Comparison of ENCODE assay signal across 14 cellular contexts in genomic region chr2:68745006-68745405, GRCh38. TPM values are rescaled to one million over a fixed set of nuclear protein-coding genes. Genes with fewer than 3 reads are reported as not detected.
DNase-seq lines count a peak whose midpoint lies in the region; ATAC-seq and TF ChIP-seq lines count a peak whose summit lies in the region.
"Had no signal": no experiment of that assay in that cellular context is flagged by ENCODE, and none has a peak within 500 bp of the region (broad histone marks: within the 10 kb centered on the region; RNA-seq: fewer than 3 reads in every experiment).

No MANE protein-coding gene starts in this region.

- intact Hi-C loops in left ventricle myocardium superior (cut with micrococcal nuclease) = no loop called here

- H3K4me3 ChIP-seq in right atrium auricular region = no peak overlapping the region
- H3K4me3 ChIP-seq: lung had no signal

- H3K27me3 Mint-ChIP-seq in WTC11 (ENCODE audit: low read depth) (no peaks in the 10 kb centered on the region), type B pancreatic cell (peaks cover 3% of the 10 kb centered on the region)
- no peaks in the 10 kb centered on the region for H3K27me3 Mint-ChIP-seq in central memory CD8-positive, alpha-beta T cell
- no peaks in the 10 kb centered on the region for H3K27me3 Mint-ChIP-seq in stimulated activated naive CD8-positive, alpha-beta T cell treated with anti-CD3 and anti-CD28 coated beads, Interleukin-15, Interleukin-2, amounts not matched to agents 100 ng/mL and 50 ng/mL, for 24 hours

- H3K36me3 ChIP-seq in right atrium auricular region = no peaks in the 10 kb centered on the region

- peaks cover 8% of the 10 kb centered on the region for H3K36me3 Mint-ChIP-seq in WTC11
- H3K36me3 Mint-ChIP-seq in central memory CD8-positive, alpha-beta T cell (ENCODE audit: insufficient read depth) = peaks cover 36% of the 10 kb centered on the region
- H3K36me3 Mint-ChIP-seq in stimulated activated naive CD8-positive, alpha-beta T cell treated with anti-CD3 and anti-CD28 coated beads, Interleukin-15, Interleukin-2, amounts not matched to agents 100 ng/mL and 50 ng/mL, for 24 hours (ENCODE audit: low read depth) = peaks cover 72% of the 10 kb centered on the region
- no peaks in the 10 kb centered on the region for H3K36me3 Mint-ChIP-seq in type B pancreatic cell

- no peaks in the 10 kb centered on the region for H3K4me1 ChIP-seq in right atrium auricular region

- POLR2A ChIA-PET in WTC11 (lab: Charles Lee) = no interaction called here

- DNase-seq in right atrium auricular region (ENCODE audit: low spot score) (peak; percentile 23), left ventricle myocardium superior (no peak), WTC11 (ENCODE audit: low spot score) (no peak), type B pancreatic cell (ENCODE audit: extremely low spot score, unreplicated experiment) (no peak), NCI-H2081 treated with DMSO at 0.1 percent for 48 hours (lab: John Stamatoyannopoulos, UW) (no peak)
- DNase-seq in central memory CD8-positive, alpha-beta T cell (ENCODE audit: low spot score in 2 of 2) = no peak
- DNase-seq: EL, NCI-H1092 treated with DMSO at 0.1 percent for 48 hours, NCI-H526 treated with DMSO at 0.1 percent for 48 hours, Right ventricle myocardium superior had no signal

- no peaks in the 10 kb centered on the region for H3K27me3 ChIP-seq in right atrium auricular region

- H3K4me1 Mint-ChIP-seq in WTC11 (peaks cover 31% of the 10 kb centered on the region), type B pancreatic cell (ENCODE audit: unreplicated experiment) (peaks cover 13% of the 10 kb centered on the region)
- peaks cover 90% of the 10 kb centered on the region for H3K4me1 Mint-ChIP-seq in central memory CD8-positive, alpha-beta T cell
- H3K4me1 Mint-ChIP-seq in stimulated activated naive CD8-positive, alpha-beta T cell treated with anti-CD3 and anti-CD28 coated beads, Interleukin-15, Interleukin-2, amounts not matched to agents 100 ng/mL and 50 ng/mL, for 24 hours (ENCODE audit: low read depth) = peaks cover 92% of the 10 kb centered on the region

- CTCF ChIA-PET in WTC11 (lab: Charles Lee) = interaction anchor here (1.4 to 4.7 kb wide), 5 partner anchors 35 to 278 kb away, joined by 3 to 16 read pairs (median 6); partner anchors contain the start of genes APLF and FBXO48

- H3K27ac ChIP-seq in right atrium auricular region = no peak overlapping the region

- no peaks in the 10 kb centered on the region for H3K9me3 ChIP-seq in right atrium auricular region

- H3K9me3 Mint-ChIP-seq in WTC11 = peaks cover 9% of the 10 kb centered on the region
- no peaks in the 10 kb centered on the region for H3K9me3 Mint-ChIP-seq in central memory CD8-positive, alpha-beta T cell
- H3K9me3 Mint-ChIP-seq in stimulated activated naive CD8-positive, alpha-beta T cell treated with anti-CD3 and anti-CD28 coated beads, Interleukin-15, Interleukin-2, amounts not matched to agents 100 ng/mL and 50 ng/mL, for 24 hours = no peaks in the 10 kb centered on the region
- no peaks in the 10 kb centered on the region for H3K9me3 Mint-ChIP-seq in type B pancreatic cell

- H3K4me3 Mint-ChIP-seq in WTC11 (no peak overlapping the region), type B pancreatic cell (no peak overlapping the region)
- peak overlapping the region; percentile 75 for H3K4me3 Mint-ChIP-seq in central memory CD8-positive, alpha-beta T cell
- peak overlapping the region; percentile 55 for H3K4me3 Mint-ChIP-seq in stimulated activated naive CD8-positive, alpha-beta T cell treated with anti-CD3 and anti-CD28 coated beads, Interleukin-15, Interleukin-2, amounts not matched to agents 100 ng/mL and 50 ng/mL, for 24 hours

- ATAC-seq in left ventricle myocardium superior (no peak), WTC11 (no peak), GM21529 (IDR thresholded peaks at IDR 0.05; ENCODE audit: unreplicated experiment) (no peak)
- peak; percentile 66 for ATAC-seq in central memory CD8-positive, alpha-beta T cell (replicated peaks; ENCODE audit: extremely low read depth, poor library complexity, severe bottlenecking)
- ATAC-seq: esophagus mucosa had no signal

- TF ChIP-seq CTCF in right atrium auricular region (IDR thresholded peaks at IDR 0.05) (no peak), WTC11 (IDR thresholded peaks at IDR 0.05) (no peak), type B pancreatic cell (conservative IDR thresholded peaks at IDR 0.05) (no peak)

- H3K27ac Mint-ChIP-seq in WTC11 (peak overlapping the region; percentile 88), type B pancreatic cell (no peak overlapping the region)
- H3K27ac Mint-ChIP-seq in central memory CD8-positive, alpha-beta T cell (ENCODE audit: low read depth) = peak overlapping the region; percentile 81
- H3K27ac Mint-ChIP-seq in stimulated activated naive CD8-positive, alpha-beta T cell treated with anti-CD3 and anti-CD28 coated beads, Interleukin-15, Interleukin-2, amounts not matched to agents 100 ng/mL and 50 ng/mL, for 24 hours = peak overlapping the region; percentile 87

TF ChIP-seq in WTC11, 78 proteins besides CTCF, POLR2A, EP300 and RAD21 (continues in another document):
- TF ChIP-seq AR (CRISPR knock-in tag; IDR thresholded peaks at IDR 0.05) = no peak
- TF ChIP-seq ATF1 (CRISPR knock-in tag; IDR thresholded peaks at IDR 0.05) = no peak
- TF ChIP-seq IRF2 (CRISPR knock-in tag; IDR thresholded peaks at IDR 0.05; ENCODE audit: borderline replicate concordance, low read depth) = no peak
- no peak for TF ChIP-seq KAT7 (CRISPR knock-in tag; IDR thresholded peaks at IDR 0.05; ENCODE audit: borderline replicate concordance)
- no peak for TF ChIP-seq EMX1 (CRISPR knock-in tag; IDR thresholded peaks at IDR 0.05)
- no peak for TF ChIP-seq ARID4B (CRISPR knock-in tag; IDR thresholded peaks at IDR 0.05; ENCODE audit: borderline replicate concordance)
- TF ChIP-seq TEAD4 (CRISPR knock-in tag; IDR thresholded peaks at IDR 0.05) = no peak

RNA-seq across cellular contexts. Expression of gene ARHGAP25, which starts 10.4 kb away (rescaled TPM):
- total RNA-seq in right atrium auricular region (10 to 100 TPM in 1 of 2 donors, 1 to 10 TPM in 1; 4.2 to 12.8 TPM), left ventricle myocardium superior (5.4 TPM), WTC11 (2021) (2.6 to 3.4 TPM (median 2.9 TPM) in 3 replicates), type B pancreatic cell (ENCODE audit: low replicate concordance) (1.1 and 2.4 TPM in 2 replicates)

Comparison
In these comparisons a context has a peak if more than half of its experiments do, and no peak if none do; other contexts are left out.
1. H3K4me3 Mint-ChIP-seq: peak in central memory CD8-positive, alpha-beta T cell (single experiment) and stimulated activated naive CD8-positive, alpha-beta T cell treated with anti-CD3 and anti-CD28 coated beads, Interleukin-15, Interleukin-2, amounts not matched to agents 100 ng/mL and 50 ng/mL, for 24 hours (single experiment); none in WTC11 (single experiment) and type B pancreatic cell (single experiment).